Comparison of ENCODE assay signal across 27 cellular contexts in the genomic region with DNA sequence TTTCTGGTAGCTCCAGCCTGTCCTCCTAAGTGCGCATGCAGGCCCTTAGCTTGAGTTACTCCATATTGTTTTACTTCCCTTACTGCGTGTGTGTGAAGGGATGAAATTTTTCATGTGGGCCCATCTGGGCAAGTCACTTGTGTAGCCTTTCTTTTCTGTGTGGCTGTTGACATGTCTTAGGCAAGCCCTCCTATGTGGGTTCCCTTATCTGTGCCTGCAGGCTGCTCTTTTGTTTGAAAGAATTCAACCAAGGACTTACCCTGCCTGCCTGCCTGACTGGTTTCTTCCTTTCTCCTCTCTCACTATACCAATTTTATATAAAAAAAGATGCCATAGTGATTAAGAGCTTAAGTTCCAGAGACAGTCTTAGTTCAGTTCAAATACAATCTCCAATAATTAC.
"Had no signal": no experiment of that assay in that cellular context is flagged by ENCODE, and none has a peak within 500 bp of the region (broad histone marks: within the 10 kb centered on the region; RNA-seq: fewer than 3 reads in every experiment).

No MANE protein-coding gene starts in this region.

- H3K4me1 Mint-ChIP-seq: activated naive CD8-positive, alpha-beta T cell treated with anti-CD3 and anti-CD28 coated beads, Interleukin-2, amount 50 U/mL, for 24 hours had no signal

- H3K36me3 Mint-ChIP-seq: activated naive CD4-positive, alpha-beta T cell treated with anti-CD3 and anti-CD28 coated beads, Interleukin-2, amount 50 U/mL, for 72 hours had no signal

- DNase-seq: activated CD4-positive, alpha-beta T cell treated with anti-CD3 and anti-CD28 coated beads for 48 hours; activated CD4-positive, alpha-beta T cell treated with anti-CD3 and anti-CD28 coated beads, Interleukin-2, amount 50 U/mL, for 4 hours; activated CD4-positive, CD25-positive, alpha-beta regulatory T cell treated with anti-CD3 and anti-CD28 coated beads, Interleukin-2, amount 50 U/mL, for 72 hours; activated effector memory CD4-positive, alpha-beta T cell treated with anti-CD3 and anti-CD28 coated beads, Interleukin-2, amount 50 U/mL, for 16 hours; activated naive CD4-positive, alpha-beta T cell treated with Interleukin-2 at 50 U/mL for 16 hours; activated naive CD8-positive, alpha-beta T cell treated with anti-CD3 and anti-CD28 coated beads, Interleukin-2, amount 50 U/mL, for 24 hours; activated T-cell treated with anti-CD3 and anti-CD28 coated beads, Interleukin-2, amount 50 U/mL, for 4 hours; amniotic stem cell; brain microvascular endothelial cell; Karpas-422; MM.1S; NCI-H1105; NCI-H1436; NCI-H1694 treated with DMSO at 0.1 percent for 48 hours; NCI-H2029 treated with DMSO at 0.1 percent for 48 hours; NCI-H345; NCI-H510A; NCI-H69; NK-92 treated with Interleukin-12 subunit alpha and Interleukin-12 subunit beta, amount 100 ng/mL, for 24 hours; Peyer's patch; Right ventricle myocardium superior; SJCRH30; SK-N-SH; T-helper 1 cell had no signal

- H3K36me3 ChIP-seq: brain microvascular endothelial cell, cardiac muscle cell, Peyer's patch, SJCRH30 had no signal

- H3K9me3 ChIP-seq: Peyer's patch, SJCRH30, SK-N-SH had no signal

- H3K27me3 ChIP-seq: brain microvascular endothelial cell, cardiac muscle cell, Peyer's patch, SJCRH30 had no signal

- H3K4me3 Mint-ChIP-seq: activated naive CD8-positive, alpha-beta T cell treated with anti-CD3 and anti-CD28 coated beads, Interleukin-2, amount 50 U/mL, for 24 hours; activated T-cell treated with anti-CD3 and anti-CD28 coated beads, Interleukin-2, amount 50 U/mL, for 4 hours had no signal

- H3K4me2 ChIP-seq: SK-N-SH had no signal

- H3K27ac ChIP-seq: brain microvascular endothelial cell, cardiac muscle cell, Peyer's patch, RWPE1, SJCRH30 had no signal

- H3K9ac ChIP-seq: SK-N-SH had no signal

- H3K4me3 ChIP-seq: cardiac muscle cell, Peyer's patch, SJCRH30 had no signal

- H3K4me1 ChIP-seq: Peyer's patch, SJCRH30 had no signal

- ATAC-seq: activated naive CD4-positive, alpha-beta T cell treated with anti-CD3 and anti-CD28 coated beads, Interleukin-2, amount 50 U/mL, for 72 hours; activated naive CD8-positive, alpha-beta T cell treated with anti-CD3 and anti-CD28 coated beads, Interleukin-2, amount 50 U/mL, for 24 hours; activated T-cell treated with anti-CD3 and anti-CD28 coated beads, Interleukin-2, amount 50 U/mL, for 4 hours had no signal

- H3K9me3 Mint-ChIP-seq: activated naive CD4-positive, alpha-beta T cell treated with anti-CD3 and anti-CD28 coated beads, Interleukin-2, amount 50 U/mL, for 72 hours; activated T-cell treated with anti-CD3 and anti-CD28 coated beads, Interleukin-2, amount 50 U/mL, for 4 hours had no signal

- H3K27ac Mint-ChIP-seq: activated naive CD4-positive, alpha-beta T cell treated with anti-CD3 and anti-CD28 coated beads, Interleukin-2, amount 50 U/mL, for 72 hours; activated naive CD8-positive, alpha-beta T cell treated with anti-CD3 and anti-CD28 coated beads, Interleukin-2, amount 50 U/mL, for 24 hours had no signal
